In genomic region chr9:100413839-100414420, GRCh38 we compare ENCODE assay signal across 29 cellular contexts. TPM values are rescaled to one million over a fixed set of nuclear protein-coding genes. Genes with fewer than 3 reads are reported as not detected.
"Had no signal": no experiment of that assay in that cellular context is flagged by ENCODE, and none has a peak within 500 bp of the region (broad histone marks: within the 10 kb centered on the region; RNA-seq: fewer than 3 reads in every experiment).

No MANE protein-coding gene starts in this region.

- H3K27me3 ChIP-seq: ovary, sigmoid colon, uterus had no signal

- FAIRE-seq: islet of Langerhans, kidney, small intestine had no signal

- H3K4me1 ChIP-seq: prostate gland, uterus had no signal

- ATAC-seq: left colon; left lung; lower lobe of right lung; naive thymus-derived CD8-positive, alpha-beta T cell; right cardiac atrium; stimulated activated naive B cell treated with anti-CD40 and anti-IgM and Interleukin-4, amounts not matched to agents 10 μg/mL and 1 μg/mL and 100 μg/mL, for 72 hours; stimulated activated naive CD8-positive, alpha-beta T cell treated with anti-CD3 and anti-CD28 coated beads, Interleukin-15, Interleukin-2, amounts not matched to agents 100 U/mL and 50 U/mL, for 24 hours had no signal

- H3K9me3 ChIP-seq: left lung, lower lobe of right lung, ovary, prostate gland, sigmoid colon, stomach, thoracic aorta, tibial artery, uterus had no signal

- H3K9me3 Mint-ChIP-seq: naive thymus-derived CD8-positive, alpha-beta T cell had no signal

- H3K4me3 ChIP-seq: left lung, lower lobe of right lung, ovary, prostate gland, sigmoid colon, stomach, thoracic aorta, tibial artery, uterus had no signal

- H3K27ac Mint-ChIP-seq: immature natural killer cell; naive thymus-derived CD8-positive, alpha-beta T cell; nephron; stimulated activated naive B cell treated with anti-CD40 and anti-IgM and Interleukin-4, amounts not matched to agents 10 μg/mL and 1 μg/mL and 100 μg/mL, for 72 hours had no signal

- H3K36me3 ChIP-seq: left lung, lower lobe of right lung, ovary, prostate gland, sigmoid colon, stomach, thoracic aorta, tibial artery, uterus had no signal

- H3K36me3 Mint-ChIP-seq: naive thymus-derived CD8-positive, alpha-beta T cell had no signal

- DNase-seq: hypothalamus; immature natural killer cell; kidney; left colon; left lung; lower lobe of right lung; mammary epithelial cell; mesenchymal stem cell; naive thymus-derived CD8-positive, alpha-beta T cell; ovary; retina; right cardiac atrium; sigmoid colon; small intestine; stimulated activated CD4-positive, alpha-beta T cell treated with anti-CD3 and anti-CD28 coated beads, Interleukin-1b, Interleukin-23, amount 100 ng/mL, for 48 hours; stimulated activated CD4-positive, alpha-beta T cell treated with anti-CD3 and anti-CD28 coated beads, Interleukin-2, amount 100 ng/mL, for 48 hours; stimulated activated CD4-positive, alpha-beta T cell treated with anti-CD3 and anti-CD28 coated beads, Interleukin-4, amount 100 ng/mL, for 4 hours; stimulated activated CD8-positive, alpha-beta memory T cell treated with anti-CD3 and anti-CD28 coated beads, Interleukin-4, amount 100 ng/mL, for 48 hours; stimulated activated naive B cell treated with anti-CD40 and anti-IgM and Interleukin-4, amounts not matched to agents 10 μg/mL and 1 μg/mL and 100 μg/mL, for 72 hours; stimulated activated naive CD8-positive, alpha-beta T cell treated with anti-CD3 and anti-CD28 coated beads, Interleukin-15, Interleukin-2, amounts not matched to agents 100 U/mL and 50 U/mL, for 24 hours; stomach; tibial artery; uterus had no signal

- H3K4me3 Mint-ChIP-seq: nephron; stimulated activated naive B cell treated with anti-CD40 and anti-IgM and Interleukin-4, amounts not matched to agents 10 μg/mL and 1 μg/mL and 100 μg/mL, for 72 hours had no signal

- H3K27ac ChIP-seq: left lung, lower lobe of right lung, ovary, prostate gland, sigmoid colon, stomach, thoracic aorta, tibial artery, uterus had no signal

RNA-seq across cellular contexts. Expression of gene TMEFF1, which starts 59.0 kb away (rescaled TPM):
- total RNA-seq: liver, thoracic aorta, ureter had no signal
- polyA plus RNA-seq: immature natural killer cell; liver; naive thymus-derived CD8-positive, alpha-beta T cell had no signal
